Comparison of ENCODE assay signal across 1 cellular context in the genomic region with DNA sequence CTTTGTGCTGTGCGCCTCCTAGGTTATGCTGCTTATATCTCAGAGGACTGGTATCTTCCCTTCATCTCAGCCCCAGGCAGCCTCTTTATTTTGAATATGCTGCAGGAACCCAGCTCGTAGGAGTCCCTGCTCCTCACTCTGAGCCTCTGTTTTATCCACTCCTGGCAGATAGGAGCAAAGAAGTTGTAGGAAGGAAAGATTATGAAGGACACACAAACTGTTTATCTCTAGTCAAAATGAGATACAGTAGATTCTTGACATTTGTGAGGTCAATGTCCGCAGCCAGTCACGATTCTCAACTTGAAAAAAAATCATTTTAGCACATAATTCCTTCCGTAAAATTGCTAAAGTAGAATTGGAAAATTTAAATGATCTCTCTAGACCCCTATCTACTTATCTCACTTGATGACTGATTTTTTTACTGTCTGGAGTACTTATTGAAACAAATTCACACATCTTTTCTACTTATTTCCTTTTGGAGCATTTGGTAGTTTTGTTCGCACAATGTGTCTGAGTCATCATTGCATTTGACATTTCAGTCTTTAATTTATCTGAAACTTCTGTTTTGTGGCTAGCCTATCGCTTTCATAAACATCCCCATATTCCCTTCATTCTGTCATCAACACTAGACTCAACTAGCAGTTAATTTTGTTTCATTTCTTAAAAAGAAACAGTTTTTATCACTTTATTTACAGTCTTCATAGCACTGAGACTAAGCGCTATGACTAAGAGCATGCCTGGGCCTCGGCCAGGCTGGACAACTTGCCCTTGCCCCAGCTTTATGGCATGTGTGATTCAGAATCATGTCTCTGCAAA.
A peak's percentile ranks its signal among the peaks of the same experiment; 100 is the strongest.
TF ChIP-seq lines count a peak whose summit lies in the region.

No MANE protein-coding gene starts in this region.

TF ChIP-seq in HEK293, 187 proteins besides CTCF, POLR2A, EP300 and RAD21 (continued from another document):
- TF ChIP-seq ZNF843 (tag by site-specific recombination; IDR thresholded peaks at IDR 0.05) (0 out of 2 replicates have a peak, but pooled peaks have one; percentile 28), KLF1 (tag by site-specific recombination; IDR thresholded peaks at IDR 0.05) (no peak), ZBTB48 (tag by site-specific recombination; IDR thresholded peaks at IDR 0.05) (no peak), SALL2 (tag by site-specific recombination; IDR thresholded peaks at IDR 0.05; ENCODE audit: borderline replicate concordance) (no peak), BCL11A (tag by site-specific recombination; IDR thresholded peaks at IDR 0.05; ENCODE audit: low read depth) (0 out of 2 replicates have a peak, but pooled peaks have one; percentile 16), ZNF10 (tag by site-specific recombination; IDR thresholded peaks at IDR 0.05) (no peak), TCF7L2 (IDR thresholded peaks at IDR 0.05; ENCODE audit: borderline replicate concordance, low read depth, low read length) (no peak), SCRT1 (tag by site-specific recombination; IDR thresholded peaks at IDR 0.05; ENCODE audit: borderline replicate concordance) (no peak), ZNF221 (tag by site-specific recombination; IDR thresholded peaks at IDR 0.05; ENCODE audit: borderline replicate concordance) (no peak), ZNF560 (tag by site-specific recombination; IDR thresholded peaks at IDR 0.05; ENCODE audit: borderline replicate concordance) (no peak), ZNF621 (tag by site-specific recombination; IDR thresholded peaks at IDR 0.05) (no peak), ZEB2 (tag by site-specific recombination; IDR thresholded peaks at IDR 0.05) (peak; percentile 59; the same call in 1 of the 2 replicates), ZNF132 (tag by site-specific recombination; IDR thresholded peaks at IDR 0.05; ENCODE audit: borderline replicate concordance) (no peak), ZNF292 (tag by site-specific recombination; IDR thresholded peaks at IDR 0.05; ENCODE audit: borderline replicate concordance, low read depth) (no peak)
- TF ChIP-seq, protein P1, sequence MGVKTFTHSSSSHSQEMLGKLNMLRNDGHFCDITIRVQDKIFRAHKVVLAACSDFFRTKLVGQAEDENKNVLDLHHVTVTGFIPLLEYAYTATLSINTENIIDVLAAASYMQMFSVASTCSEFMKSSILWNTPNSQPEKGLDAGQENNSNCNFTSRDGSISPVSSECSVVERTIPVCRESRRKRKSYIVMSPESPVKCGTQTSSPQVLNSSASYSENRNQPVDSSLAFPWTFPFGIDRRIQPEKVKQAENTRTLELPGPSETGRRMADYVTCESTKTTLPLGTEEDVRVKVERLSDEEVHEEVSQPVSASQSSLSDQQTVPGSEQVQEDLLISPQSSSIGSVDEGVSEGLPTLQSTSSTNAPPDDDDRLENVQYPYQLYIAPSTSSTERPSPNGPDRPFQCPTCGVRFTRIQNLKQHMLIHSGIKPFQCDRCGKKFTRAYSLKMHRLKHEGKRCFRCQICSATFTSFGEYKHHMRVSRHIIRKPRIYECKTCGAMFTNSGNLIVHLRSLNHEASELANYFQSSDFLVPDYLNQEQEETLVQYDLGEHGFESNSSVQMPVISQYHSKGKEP (tag by site-specific recombination; IDR thresholded peaks at IDR 0.05), result no peak
- TF ChIP-seq, protein P2, sequence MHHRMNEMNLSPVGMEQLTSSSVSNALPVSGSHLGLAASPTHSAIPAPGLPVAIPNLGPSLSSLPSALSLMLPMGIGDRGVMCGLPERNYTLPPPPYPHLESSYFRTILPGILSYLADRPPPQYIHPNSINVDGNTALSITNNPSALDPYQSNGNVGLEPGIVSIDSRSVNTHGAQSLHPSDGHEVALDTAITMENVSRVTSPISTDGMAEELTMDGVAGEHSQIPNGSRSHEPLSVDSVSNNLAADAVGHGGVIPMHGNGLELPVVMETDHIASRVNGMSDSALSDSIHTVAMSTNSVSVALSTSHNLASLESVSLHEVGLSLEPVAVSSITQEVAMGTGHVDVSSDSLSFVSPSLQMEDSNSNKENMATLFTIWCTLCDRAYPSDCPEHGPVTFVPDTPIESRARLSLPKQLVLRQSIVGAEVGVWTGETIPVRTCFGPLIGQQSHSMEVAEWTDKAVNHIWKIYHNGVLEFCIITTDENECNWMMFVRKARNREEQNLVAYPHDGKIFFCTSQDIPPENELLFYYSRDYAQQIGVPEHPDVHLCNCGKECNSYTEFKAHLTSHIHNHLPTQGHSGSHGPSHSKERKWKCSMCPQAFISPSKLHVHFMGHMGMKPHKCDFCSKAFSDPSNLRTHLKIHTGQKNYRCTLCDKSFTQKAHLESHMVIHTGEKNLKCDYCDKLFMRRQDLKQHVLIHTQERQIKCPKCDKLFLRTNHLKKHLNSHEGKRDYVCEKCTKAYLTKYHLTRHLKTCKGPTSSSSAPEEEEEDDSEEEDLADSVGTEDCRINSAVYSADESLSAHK (tag by site-specific recombination; IDR thresholded peaks at IDR 0.05), result 0 out of 2 replicates have a peak, but pooled peaks have one; percentile 26
- TF ChIP-seq, protein P3, sequence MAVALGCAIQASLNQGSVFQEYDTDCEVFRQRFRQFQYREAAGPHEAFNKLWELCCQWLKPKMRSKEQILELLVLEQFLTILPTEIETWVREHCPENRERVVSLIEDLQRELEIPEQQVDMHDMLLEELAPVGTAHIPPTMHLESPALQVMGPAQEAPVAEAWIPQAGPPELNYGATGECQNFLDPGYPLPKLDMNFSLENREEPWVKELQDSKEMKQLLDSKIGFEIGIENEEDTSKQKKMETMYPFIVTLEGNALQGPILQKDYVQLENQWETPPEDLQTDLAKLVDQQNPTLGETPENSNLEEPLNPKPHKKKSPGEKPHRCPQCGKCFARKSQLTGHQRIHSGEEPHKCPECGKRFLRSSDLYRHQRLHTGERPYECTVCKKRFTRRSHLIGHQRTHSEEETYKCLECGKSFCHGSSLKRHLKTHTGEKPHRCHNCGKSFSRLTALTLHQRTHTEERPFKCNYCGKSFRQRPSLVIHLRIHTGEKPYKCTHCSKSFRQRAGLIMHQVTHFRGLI (tag by site-specific recombination; IDR thresholded peaks at IDR 0.05), result no peak
- TF ChIP-seq, protein P4, sequence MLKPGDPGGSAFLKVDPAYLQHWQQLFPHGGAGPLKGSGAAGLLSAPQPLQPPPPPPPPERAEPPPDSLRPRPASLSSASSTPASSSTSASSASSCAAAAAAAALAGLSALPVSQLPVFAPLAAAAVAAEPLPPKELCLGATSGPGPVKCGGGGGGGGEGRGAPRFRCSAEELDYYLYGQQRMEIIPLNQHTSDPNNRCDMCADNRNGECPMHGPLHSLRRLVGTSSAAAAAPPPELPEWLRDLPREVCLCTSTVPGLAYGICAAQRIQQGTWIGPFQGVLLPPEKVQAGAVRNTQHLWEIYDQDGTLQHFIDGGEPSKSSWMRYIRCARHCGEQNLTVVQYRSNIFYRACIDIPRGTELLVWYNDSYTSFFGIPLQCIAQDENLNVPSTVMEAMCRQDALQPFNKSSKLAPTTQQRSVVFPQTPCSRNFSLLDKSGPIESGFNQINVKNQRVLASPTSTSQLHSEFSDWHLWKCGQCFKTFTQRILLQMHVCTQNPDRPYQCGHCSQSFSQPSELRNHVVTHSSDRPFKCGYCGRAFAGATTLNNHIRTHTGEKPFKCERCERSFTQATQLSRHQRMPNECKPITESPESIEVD (tag by site-specific recombination; IDR thresholded peaks at IDR 0.05), result peak; percentile 57
